ENCODE assay signal across 4 cellular contexts in genomic region chr2:115196577-115196976, GRCh38.
"Had no signal": no experiment of that assay in that cellular context is flagged by ENCODE, and none has a peak within 500 bp of the region (broad histone marks: within the 10 kb centered on the region; RNA-seq: fewer than 3 reads in every experiment).

No MANE protein-coding gene starts in this region.

- H3K4me3 Mint-ChIP-seq: GM23338, H9 had no signal

- DNase-seq: H9, HCEC 1CT, IMR-90 had no signal

- H3K27ac Mint-ChIP-seq: GM23338, H9 had no signal

- H3K9me3 Mint-ChIP-seq: GM23338, H9 had no signal
